Comparison of ENCODE assay signal across 22 cellular contexts in genomic region chr7:47951374-47951773, GRCh38. TPM values are rescaled to one million over a fixed set of nuclear protein-coding genes. Genes with fewer than 3 reads are reported as not detected.
A peak's percentile ranks its signal among the peaks of the same experiment; 100 is the strongest.
DNase-seq lines count a peak whose midpoint lies in the region; ATAC-seq and TF ChIP-seq lines count a peak whose summit lies in the region.
"Had no signal": no experiment of that assay in that cellular context is flagged by ENCODE, and none has a peak within 500 bp of the region (broad histone marks: within the 10 kb centered on the region; RNA-seq: fewer than 3 reads in every experiment).

No MANE protein-coding gene starts in this region.

- H3K4me2 ChIP-seq in MM.1S (ENCODE audit: low read depth, low read length) (peak overlapping the region; percentile 33), Karpas-422 (ENCODE audit: low read depth, low read length, poor library complexity, severe bottlenecking) (no peak overlapping the region)
- H3K4me2 ChIP-seq: A549 had no signal

- H3K4me3 ChIP-seq in MM.1S (ENCODE audit: low read length) (no peak overlapping the region), psoas muscle (no peak overlapping the region), Karpas-422 (ENCODE audit: low read length) (no peak overlapping the region)
- H3K4me3 ChIP-seq: A549, uterus had no signal

- no peaks in the 10 kb centered on the region for H3K79me2 ChIP-seq in MM.1S (ENCODE audit: low read length)
- no peaks in the 10 kb centered on the region for H3K79me2 ChIP-seq in Karpas-422 (ENCODE audit: low read length)

- H3K9me2 ChIP-seq in MM.1S (replicated peaks; ENCODE audit: insufficient read depth, low read length) (no peaks in the 10 kb centered on the region), Karpas-422 (replicated peaks; ENCODE audit: insufficient read depth, low read length) (no peaks in the 10 kb centered on the region)

- no peak overlapping the region for H3K9ac ChIP-seq in MM.1S (ENCODE audit: low read length)
- no peak overlapping the region for H3K9ac ChIP-seq in Karpas-422 (ENCODE audit: low read length)

- peak overlapping the region; percentile 60 for H3K27ac ChIP-seq in MM.1S (ENCODE audit: low read length)
- H3K27ac ChIP-seq in epithelial cell of prostate, result peak overlapping the region; percentile 41
- peak overlapping the region; percentile 17 for H3K27ac ChIP-seq in psoas muscle
- H3K27ac ChIP-seq in Karpas-422 (ENCODE audit: low read length), result no peak overlapping the region
- H3K27ac ChIP-seq: A549, brain microvascular endothelial cell, C4-2B, uterus, WERI-Rb-1 had no signal

- DNase-seq in NCI-H748 (lab: John Stamatoyannopoulos, UW; ENCODE audit: unreplicated experiment) (peak; percentile 46), NCI-H748 treated with DMSO at 0.1 percent for 48 hours (lab: John Stamatoyannopoulos, UW) (no peak), MM.1S (peak; percentile 79), epithelial cell of prostate (ENCODE audit: low read depth, low spot score) (no peak), psoas muscle (no peak), Karpas-422 (no peak), NCI-H2081 (lab: John Stamatoyannopoulos, UW) (no peak), nucleus accumbens (lab: John Stamatoyannopoulos, UW) (no peak)
- DNase-seq: activated CD8-positive, alpha-beta T cell treated with anti-CD3 and anti-CD28 coated beads, Interleukin-2, amount 10 ng/mL, durations not matched to agents 7 days and 5 days; activated naive CD8-positive, alpha-beta T cell treated with anti-CD3 and anti-CD28 coated beads for 36 hours; brain microvascular endothelial cell; DND-41; NCI-H187; NCI-H774; nephron progenitor cell; retina; WERI-Rb-1 had no signal

- H3F3A ChIP-seq in MM.1S (ENCODE audit: insufficient read depth, low read length), result peaks cover 18% of the 10 kb centered on the region

- H3K4me1 ChIP-seq in MM.1S (ENCODE audit: low read length), result peaks cover 41% of the 10 kb centered on the region
- no peaks in the 10 kb centered on the region for H3K4me1 ChIP-seq in psoas muscle
- no peaks in the 10 kb centered on the region; the same call in 1 of the 2 replicates for H3K4me1 ChIP-seq in Karpas-422 (ENCODE audit: low read length)
- H3K4me1 ChIP-seq: uterus had no signal

- TF ChIP-seq CTCF in MM.1S (IDR thresholded peaks at IDR 0.05; ENCODE audit: low read length) (no peak), psoas muscle (IDR thresholded peaks at IDR 0.05) (no peak)

- H3K27me3 ChIP-seq in MM.1S (replicated peaks; ENCODE audit: insufficient read depth, low read length) (no peaks in the 10 kb centered on the region), psoas muscle (ENCODE audit: insufficient read depth in 3 of 3, low read length in 2 of 3) (no peaks in the 10 kb centered on the region), Karpas-422 (ENCODE audit: low read length) (no peaks in the 10 kb centered on the region)
- H3K27me3 ChIP-seq: brain microvascular endothelial cell, uterus had no signal

- intact Hi-C loops in psoas muscle (cut with DNase I), result no loop called here

- H3K36me3 ChIP-seq in MM.1S (replicated peaks; ENCODE audit: insufficient read depth, low read length), result peaks cover 5% of the 10 kb centered on the region; the same call in 1 of the 2 replicates
- H3K36me3 ChIP-seq in psoas muscle (ENCODE audit: insufficient read depth in 1 of 2, low read depth in 1 of 2), result peaks cover under 1 to 24% of the 10 kb centered on the region in 2 donors
- no peaks in the 10 kb centered on the region; the same call in 1 of the 2 replicates for H3K36me3 ChIP-seq in Karpas-422 (ENCODE audit: insufficient read depth, low read length)
- H3K36me3 ChIP-seq: uterus had no signal

- H3K9me3 ChIP-seq in MM.1S (replicated peaks; ENCODE audit: insufficient read depth, low read length) (no peaks in the 10 kb centered on the region), psoas muscle (no peaks in the 10 kb centered on the region), Karpas-422 (ENCODE audit: low read length) (no peaks in the 10 kb centered on the region)
- H3K9me3 ChIP-seq: A549, uterus had no signal

- H2AFZ ChIP-seq in MM.1S (ENCODE audit: low read length) (no peak overlapping the region), Karpas-422 (ENCODE audit: low read length) (no peak overlapping the region)

- H4K20me1 ChIP-seq in MM.1S (ENCODE audit: insufficient read depth, low read length), result no peaks in the 10 kb centered on the region
- no peaks in the 10 kb centered on the region for H4K20me1 ChIP-seq in Karpas-422 (ENCODE audit: insufficient read depth, low read depth, low read length)

- ATAC-seq in psoas muscle, result no peak
- ATAC-seq: A549; activated CD8-positive, alpha-beta T cell treated with anti-CD3 and anti-CD28 coated beads, Interleukin-2, amount 10 ng/mL, durations not matched to agents 7 days and 5 days; HCT116 had no signal

RNA-seq across cellular contexts. Expression of gene PKD1L1, which starts 3.1 kb away (rescaled TPM):
- total RNA-seq in psoas muscle, result 1 to 10 TPM in 3 of 4 donors, under 1 TPM in 1; 0.58 to 1.4 (median 1.1) TPM
- under 1 TPM; 0.56 to 0.79 (median 0.73) TPM for polyA plus RNA-seq in psoas muscle
- total RNA-seq in Karpas-422 (2014; rRNA removed; shearing (Covaris generic); ENCODE audit: low replicate concordance), result 0.90 and 2.8 TPM in 2 replicates
- total RNA-seq: MCF 10A had no signal

RNA-seq across cellular contexts. Expression of gene HUS1, which starts 28.0 kb away (rescaled TPM):
- 10 to 100 TPM; 26.3 to 30.7 (median 27.3) TPM for total RNA-seq in psoas muscle
- 10 to 100 TPM; 17.8 to 29.8 (median 17.8) TPM for polyA plus RNA-seq in psoas muscle
- total RNA-seq in Karpas-422 (2014; rRNA removed; shearing (Covaris generic); ENCODE audit: low replicate concordance), result 19.6 and 20.6 TPM in 2 replicates

Comparison
In these comparisons a context has a peak if more than half of its experiments do, and no peak if none do; other contexts are left out.
1. DNase-seq: peak in NCI-H748 (single experiment) and MM.1S (single experiment); none in NCI-H748 treated with DMSO at 0.1 percent for 48 hours (single experiment), epithelial cell of prostate (single experiment), psoas muscle (0 of 2), Karpas-422 (single experiment), NCI-H2081 (0 of 2) and nucleus accumbens (0 of 56).